ENCODE assay signal across 24 cellular contexts in the genomic region with DNA sequence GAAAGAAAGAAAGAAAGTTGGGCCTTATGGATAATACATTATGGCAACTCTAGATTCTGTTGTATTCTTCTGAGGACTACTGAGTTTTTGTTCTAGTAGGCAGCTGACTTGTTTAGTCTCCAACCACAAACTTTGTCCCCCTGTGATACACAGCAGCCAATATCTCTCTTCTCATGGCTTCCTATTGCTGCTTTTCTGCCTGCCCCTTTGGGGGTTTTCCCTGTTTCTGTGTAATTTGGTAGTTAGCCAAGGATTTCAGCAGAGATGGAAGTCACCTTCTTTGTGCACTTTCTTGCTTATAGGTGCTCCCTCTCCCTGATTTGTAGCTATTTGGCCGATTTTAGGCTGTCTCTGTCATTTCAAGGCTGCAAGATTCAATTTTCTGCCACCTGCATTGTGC.
"Had no signal": no experiment of that assay in that cellular context is flagged by ENCODE, and none has a peak within 500 bp of the region (broad histone marks: within the 10 kb centered on the region; RNA-seq: fewer than 3 reads in every experiment).

No MANE protein-coding gene starts in this region.

- H3K27ac ChIP-seq: esophagus squamous epithelium, gastroesophageal sphincter, uterus had no signal

- H3K27ac Mint-ChIP-seq: activated CD8-positive, alpha-beta T cell treated with anti-CD3 and anti-CD28 coated beads, Interleukin-2, amount 10 ng/mL, durations not matched to agents 7 days and 5 days; activated T-helper 1 cell treated with anti-CD3 and anti-CD28 coated beads, Interleukin-12 subunit alpha, Interleukin-12 subunit beta, Interleukin-2, Interleukin-4 antibody, amounts not matched to agents 30 ng/mL and 10 ng/mL and 1 ng/mL, durations not matched to agents 14 hours and 24 hours and 36 hours; brain; effector memory CD8-positive, alpha-beta T cell; nephron progenitor cell; stimulated activated memory B cell treated with anti-CD40 and anti-IgM and Interleukin-4, amounts not matched to agents 10 μg/mL and 1 μg/mL and 100 μg/mL, for 72 hours had no signal

- H3K36me3 ChIP-seq: esophagus squamous epithelium, gastroesophageal sphincter, uterus had no signal

- ATAC-seq: activated CD8-positive, alpha-beta T cell treated with anti-CD3 and anti-CD28 coated beads, Interleukin-2, amount 10 ng/mL, durations not matched to agents 7 days and 5 days; effector memory CD8-positive, alpha-beta T cell; gastroesophageal sphincter; left lobe of liver; mucosa of descending colon; sciatic nerve; stimulated activated memory B cell treated with anti-CD40 and anti-IgM and Interleukin-4, amounts not matched to agents 10 μg/mL and 1 μg/mL and 100 μg/mL, for 72 hours had no signal

- H3K9me3 ChIP-seq: mucosa of descending colon, uterus had no signal

- DNase-seq: activated CD4-positive, alpha-beta T cell treated with anti-CD3 and anti-CD28 coated beads for 1 hour; activated CD4-positive, alpha-beta T cell treated with anti-CD3 and anti-CD28 coated beads, Interleukin-2, amount 50 U/mL, for 1 hour; activated CD8-positive, alpha-beta T cell treated with anti-CD3 and anti-CD28 coated beads, Interleukin-2, amount 10 ng/mL, durations not matched to agents 7 days and 5 days; activated gamma-delta T cell; activated naive CD4-positive, alpha-beta T cell treated with anti-CD3 and anti-CD28 coated beads, Interleukin-2, amount 50 U/mL, for 16 hours; aorta; central memory CD4-positive, alpha-beta T cell; effector memory CD8-positive, alpha-beta T cell; esophagus squamous epithelium; head of caudate nucleus; hypothalamus; islet precursor cell; mucosa of descending colon; nephron progenitor cell; nucleus accumbens; small intestine; stimulated activated CD4-positive, alpha-beta T cell treated with anti-CD3 and anti-CD28 coated beads, Interleukin-15, amount 100 ng/mL, for 24 hours; uterus had no signal

- H3K4me3 Mint-ChIP-seq: activated CD8-positive, alpha-beta T cell treated with anti-CD3 and anti-CD28 coated beads, Interleukin-2, amount 10 ng/mL, durations not matched to agents 7 days and 5 days; activated T-helper 1 cell treated with anti-CD3 and anti-CD28 coated beads, Interleukin-12 subunit alpha, Interleukin-12 subunit beta, Interleukin-2, Interleukin-4 antibody, amounts not matched to agents 30 ng/mL and 10 ng/mL and 1 ng/mL, durations not matched to agents 14 hours and 24 hours and 36 hours; brain; effector memory CD8-positive, alpha-beta T cell; nephron progenitor cell; stimulated activated memory B cell treated with anti-CD40 and anti-IgM and Interleukin-4, amounts not matched to agents 10 μg/mL and 1 μg/mL and 100 μg/mL, for 72 hours had no signal

- H3K4me1 Mint-ChIP-seq: brain had no signal

- H3K4me1 ChIP-seq: esophagus squamous epithelium, uterus had no signal

- H3K9me3 Mint-ChIP-seq: effector memory CD8-positive, alpha-beta T cell had no signal

- H3K27me3 ChIP-seq: esophagus squamous epithelium, gastroesophageal sphincter, uterus had no signal

- H3K4me3 ChIP-seq: esophagus squamous epithelium, gastroesophageal sphincter, mucosa of descending colon, uterus had no signal
